14 cellular contexts compared by ENCODE assay signal in the genomic region with DNA sequence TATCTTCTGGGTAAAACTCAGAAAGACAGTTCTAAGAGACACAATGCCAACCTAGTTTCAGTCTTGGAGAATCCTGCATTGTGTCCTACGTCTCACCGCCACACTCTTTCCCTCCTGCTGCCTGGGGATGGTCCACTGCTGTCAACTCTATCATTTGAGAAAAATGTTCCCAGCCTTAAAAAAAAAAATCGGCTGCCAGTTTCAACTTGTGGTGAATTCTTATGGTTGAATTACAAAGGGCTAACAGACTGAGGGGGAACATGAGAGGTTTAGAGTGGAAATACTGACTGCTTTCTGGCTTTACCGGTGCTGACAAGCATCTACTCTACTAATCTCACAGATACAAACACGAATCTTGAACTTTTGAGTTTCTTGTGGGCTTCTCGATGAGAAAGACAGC.
DNase-seq lines count a peak whose midpoint lies in the region; ATAC-seq and TF ChIP-seq lines count a peak whose summit lies in the region.
"Had no signal": no experiment of that assay in that cellular context is flagged by ENCODE, and none has a peak within 500 bp of the region (broad histone marks: within the 10 kb centered on the region; RNA-seq: fewer than 3 reads in every experiment).

No MANE protein-coding gene starts in this region.

- no peak overlapping the region for H3K4me2 ChIP-seq in SK-N-SH

- H4K20me1 ChIP-seq in SK-N-SH (ENCODE audit: insufficient read depth) = no peaks in the 10 kb centered on the region

- no peak overlapping the region for H3K27ac ChIP-seq in esophagus muscularis mucosa (replicated peaks in 1 of 4)
- H3K27ac ChIP-seq in SK-N-SH (ENCODE audit: low read depth in 2 of 2, low read length in 1 of 2) = no peak overlapping the region

- H3K27ac Mint-ChIP-seq in activated CD4-positive, alpha-beta T cell treated with anti-CD3 and anti-CD28 coated beads, Interleukin-2, amount 10 ng/mL, durations not matched to agents 24 days and 14 days = peak overlapping the region; percentile 97
- no peak overlapping the region for H3K27ac Mint-ChIP-seq in activated CD4-positive, alpha-beta T cell treated with anti-CD3 and anti-CD28 coated beads, Interleukin-2, amount 10 ng/mL, durations not matched to agents 7 days and 5 days
- H3K27ac Mint-ChIP-seq: brain had no signal

- TF ChIP-seq CTCF in esophagus muscularis mucosa (IDR thresholded peaks at IDR 0.05) (no peak), SK-N-SH (IDR thresholded peaks at IDR 0.05) (no peak)

- POLR2A ChIA-PET in activated CD4-positive, alpha-beta T cell treated with anti-CD3 and anti-CD28 coated beads, Interleukin-2, amount 10 ng/mL, durations not matched to agents 7 days and 5 days (lab: Charles Lee) = no interaction called here
- POLR2A ChIA-PET in SK-N-SH (lab: Yijun Ruan, JAX) = no interaction called here

- no peaks in the 10 kb centered on the region for H3K79me2 ChIP-seq in SK-N-SH (ENCODE audit: insufficient read depth)

- CTCF ChIA-PET in activated CD4-positive, alpha-beta T cell treated with anti-CD3 and anti-CD28 coated beads, Interleukin-2, amount 10 ng/mL, durations not matched to agents 7 days and 5 days (lab: Charles Lee) = interaction anchor here (1.1 to 1.2 kb wide), 3 partner anchors 17 to 160 kb away, joined by 3 read pairs; no protein-coding TSS in a partner anchor
- CTCF ChIA-PET in SK-N-SH (lab: Yijun Ruan, JAX) = no interaction called here

- H3K36me3 ChIP-seq in esophagus muscularis mucosa (no peaks in the 10 kb centered on the region), SK-N-SH (replicated peaks in 1 of 2; ENCODE audit: control insufficient read depth in 1 of 2, insufficient read depth in 2 of 2, low read length in 1 of 2) (no peaks in the 10 kb centered on the region)

- no peak overlapping the region for H3K4me3 ChIP-seq in Jurkat, Clone E6-1 (ENCODE audit: low read length)
- H3K4me3 ChIP-seq in esophagus muscularis mucosa = no peak overlapping the region
- H3K4me3 ChIP-seq in SK-N-SH (ENCODE audit: low read depth in 2 of 2, low read length in 1 of 2) = no peak overlapping the region

- H3K27me3 ChIP-seq in esophagus muscularis mucosa (no peaks in the 10 kb centered on the region), SK-N-SH (ENCODE audit: insufficient read depth) (no peaks in the 10 kb centered on the region)

- H3K4me3 Mint-ChIP-seq in activated CD4-positive, alpha-beta T cell treated with anti-CD3 and anti-CD28 coated beads, Interleukin-2, amount 10 ng/mL, durations not matched to agents 24 days and 14 days = peak overlapping the region; percentile 69
- no peak overlapping the region for H3K4me3 Mint-ChIP-seq in activated CD4-positive, alpha-beta T cell treated with anti-CD3 and anti-CD28 coated beads, Interleukin-2, amount 10 ng/mL, durations not matched to agents 7 days and 5 days
- H3K4me3 Mint-ChIP-seq: brain had no signal

- TF ChIP-seq RAD21 in SK-N-SH (IDR thresholded peaks at IDR 0.05; ENCODE audit: low read length) = no peak

- no peak for TF ChIP-seq POLR2A in esophagus muscularis mucosa (IDR thresholded peaks at IDR 0.05; ENCODE audit: low read depth)

- 87% methylated on average over 6 of the region's 6 CpGs for WGBS in esophagus muscularis mucosa
- 82% methylated on average over 6 of the region's 6 CpGs for WGBS in SK-N-SH (ENCODE audit: low lambda C conversion rate)

- H3K9me3 ChIP-seq in esophagus muscularis mucosa (no peaks in the 10 kb centered on the region), SK-N-SH (no peaks in the 10 kb centered on the region)

- no peak for TF ChIP-seq EP300 in esophagus muscularis mucosa (IDR thresholded peaks at IDR 0.05)
- TF ChIP-seq EP300 in SK-N-SH (IDR thresholded peaks at IDR 0.05; ENCODE audit: borderline replicate concordance in 1 of 2, low read depth in 1 of 2, low read length in 1 of 2) = no peak

- H3K36me3 Mint-ChIP-seq in activated CD4-positive, alpha-beta T cell treated with anti-CD3 and anti-CD28 coated beads, Interleukin-2, amount 10 ng/mL, durations not matched to agents 24 days and 14 days (ENCODE audit: low read depth) = no peaks in the 10 kb centered on the region
- no peaks in the 10 kb centered on the region for H3K36me3 Mint-ChIP-seq in activated CD4-positive, alpha-beta T cell treated with anti-CD3 and anti-CD28 coated beads, Interleukin-2, amount 10 ng/mL, durations not matched to agents 7 days and 5 days (ENCODE audit: low read depth)
- H3K36me3 Mint-ChIP-seq: brain had no signal

- no peaks in the 10 kb centered on the region for H3K9me2 ChIP-seq in SK-N-SH

- H3K4me1 Mint-ChIP-seq in activated CD4-positive, alpha-beta T cell treated with anti-CD3 and anti-CD28 coated beads, Interleukin-2, amount 10 ng/mL, durations not matched to agents 24 days and 14 days = peaks cover 56% of the 10 kb centered on the region
- peaks cover 31% of the 10 kb centered on the region for H3K4me1 Mint-ChIP-seq in activated CD4-positive, alpha-beta T cell treated with anti-CD3 and anti-CD28 coated beads, Interleukin-2, amount 10 ng/mL, durations not matched to agents 7 days and 5 days
- H3K4me1 Mint-ChIP-seq: brain had no signal

- no peak for DNase-seq in activated CD4-positive, alpha-beta T cell treated with anti-CD3 and anti-CD28 coated beads, Interleukin-2, amount 10 ng/mL, durations not matched to agents 24 days and 14 days
- no peak for DNase-seq in activated CD4-positive, alpha-beta T cell treated with anti-CD3 and anti-CD28 coated beads, Interleukin-2, amount 10 ng/mL, durations not matched to agents 7 days and 5 days
- peak; percentile 33 for DNase-seq in Jurkat, Clone E6-1 (ENCODE audit: low read depth, low spot score)
- DNase-seq in esophagus muscularis mucosa (ENCODE audit: extremely low spot score) = peak; percentile 29
- DNase-seq in SK-N-SH = no peak
- DNase-seq in effector CD4-positive, alpha-beta T cell = no peak
- DNase-seq: ACHN, MM.1S, NCI-H345, occipital lobe had no signal

- H3K27me3 Mint-ChIP-seq in activated CD4-positive, alpha-beta T cell treated with anti-CD3 and anti-CD28 coated beads, Interleukin-2, amount 10 ng/mL, durations not matched to agents 24 days and 14 days = no peaks in the 10 kb centered on the region
- no peaks in the 10 kb centered on the region for H3K27me3 Mint-ChIP-seq in activated CD4-positive, alpha-beta T cell treated with anti-CD3 and anti-CD28 coated beads, Interleukin-2, amount 10 ng/mL, durations not matched to agents 7 days and 5 days

- no peak overlapping the region for H2AFZ ChIP-seq in SK-N-SH (ENCODE audit: low read depth)

- no peak overlapping the region for H3K9ac ChIP-seq in SK-N-SH

- H3K4me1 ChIP-seq in esophagus muscularis mucosa (peaks cover 0 to 15% (median 8%) of the 10 kb centered on the region in 4 donors), SK-N-SH (ENCODE audit: control insufficient read depth in 1 of 2, insufficient read depth in 2 of 2, low read depth in 1 of 2, low read length in 1 of 2) (peaks cover 0 to 13% of the 10 kb centered on the region in 2 experiments; a peak in 2 of 4 replicates)

- ATAC-seq in GM19035 (IDR thresholded peaks at IDR 0.05; ENCODE audit: unreplicated experiment) (peak; percentile 5), HG03520 (IDR thresholded peaks at IDR 0.05; ENCODE audit: unreplicated experiment) (no peak)
- ATAC-seq: Panc1 had no signal

- H3F3A ChIP-seq in SK-N-SH (replicated peaks; ENCODE audit: insufficient read depth) = no peaks in the 10 kb centered on the region

- intact Hi-C loops in activated CD4-positive, alpha-beta T cell treated with anti-CD3 and anti-CD28 coated beads, Interleukin-2, amount 10 ng/mL, durations not matched to agents 24 days and 14 days (cut with micrococcal nuclease) = loop anchor here (1.0 to 2.0 kb wide), 12 partner anchors 28 to 403 kb away; partner anchors contain the start of genes GLS and NAB1
- intact Hi-C loops in esophagus muscularis mucosa (cut with DNase I) = no loop called here

- peaks cover 11% of the 10 kb centered on the region for H3K9me3 Mint-ChIP-seq in activated CD4-positive, alpha-beta T cell treated with anti-CD3 and anti-CD28 coated beads, Interleukin-2, amount 10 ng/mL, durations not matched to agents 24 days and 14 days
- peaks cover 2% of the 10 kb centered on the region for H3K9me3 Mint-ChIP-seq in activated CD4-positive, alpha-beta T cell treated with anti-CD3 and anti-CD28 coated beads, Interleukin-2, amount 10 ng/mL, durations not matched to agents 7 days and 5 days
- H3K9me3 Mint-ChIP-seq: brain had no signal

TF ChIP-seq in SK-N-SH, 30 proteins besides CTCF, POLR2A, EP300 and RAD21:
- no peak for TF ChIP-seq EZH2phosphoT487 (IDR thresholded peaks at IDR 0.05; ENCODE audit: borderline replicate concordance, low read depth)
- no peak for TF ChIP-seq MAX (IDR thresholded peaks at IDR 0.05; ENCODE audit: low read depth)
- TF ChIP-seq FOSL2 (IDR thresholded peaks at IDR 0.05; ENCODE audit: borderline replicate concordance, low read depth) = no peak
- no peak for TF ChIP-seq JUND (IDR thresholded peaks at IDR 0.05)
- TF ChIP-seq RFX5 (IDR thresholded peaks at IDR 0.05; ENCODE audit: low read length) = no peak
- TF ChIP-seq POLR2AphosphoS5 (IDR thresholded peaks at IDR 0.05; ENCODE audit: low read depth, low read length) = no peak
- no peak for TF ChIP-seq TAF1 (IDR thresholded peaks at IDR 0.05; ENCODE audit: borderline replicate concordance, low read depth, low read length)
- TF ChIP-seq RXRA (IDR thresholded peaks at IDR 0.05; ENCODE audit: borderline replicate concordance, low read depth) = no peak
- TF ChIP-seq CHD2 (IDR thresholded peaks at IDR 0.05; ENCODE audit: low read length, partially characterized antibody) = no peak
- TF ChIP-seq SIN3A (IDR thresholded peaks at IDR 0.05; ENCODE audit: borderline replicate concordance, low read depth, low read length) = no peak
- no peak for TF ChIP-seq TCF12 (IDR thresholded peaks at IDR 0.05)

Comparison
In these comparisons a context has a peak if more than half of its experiments do, and no peak if none do; other contexts are left out.
1. DNase-seq: peak in Jurkat, Clone E6-1 (single experiment) and esophagus muscularis mucosa (single experiment); none in activated CD4-positive, alpha-beta T cell treated with anti-CD3 and anti-CD28 coated beads, Interleukin-2, amount 10 ng/mL, durations not matched to agents 24 days and 14 days (single experiment), activated CD4-positive, alpha-beta T cell treated with anti-CD3 and anti-CD28 coated beads, Interleukin-2, amount 10 ng/mL, durations not matched to agents 7 days and 5 days (single experiment), SK-N-SH (single experiment) and effector CD4-positive, alpha-beta T cell (single experiment).